39 cellular contexts compared by ENCODE assay signal in the genomic region with DNA sequence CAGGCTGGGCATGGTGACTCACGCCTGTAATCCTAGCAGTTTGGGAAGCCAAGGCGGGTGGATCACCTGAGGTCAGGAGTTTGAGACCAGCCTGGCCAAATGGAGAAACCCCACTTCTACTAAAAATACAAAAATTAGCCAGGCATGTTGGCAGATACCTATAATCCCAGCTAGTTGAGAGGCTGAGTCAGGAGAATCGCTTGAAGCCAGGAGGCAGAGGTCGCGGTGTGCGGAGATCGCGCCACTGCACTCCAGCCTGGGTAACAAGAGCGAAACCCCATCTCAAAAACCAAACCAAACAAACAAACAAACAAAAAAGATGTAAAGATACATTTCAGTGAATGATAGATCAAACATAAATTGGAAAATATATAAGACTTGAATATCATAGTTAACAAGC.
"Had no signal": no experiment of that assay in that cellular context is flagged by ENCODE, and none has a peak within 500 bp of the region (broad histone marks: within the 10 kb centered on the region; RNA-seq: fewer than 3 reads in every experiment).

No MANE protein-coding gene starts in this region.

- H3K4me1 ChIP-seq: adrenal gland, ascending aorta, body of pancreas, breast epithelium had no signal

- DNase-seq: activated effector memory CD4-positive, alpha-beta T cell treated with anti-CD3 and anti-CD28 coated beads, Interleukin-2, amount 50 U/mL, for 16 hours; activated effector memory CD4-positive, alpha-beta T cell treated with Interleukin-2 at 50 U/mL for 16 hours; activated gamma-delta T cell; activated gamma-delta T cell treated with Interleukin-2 at 50 U/mL for 16 hours; activated naive CD4-positive, alpha-beta T cell; activated naive CD4-positive, alpha-beta T cell treated with anti-CD3 and anti-CD28 coated beads for 36 hours; activated naive CD4-positive, alpha-beta T cell treated with anti-CD3 and anti-CD28 coated beads, Interleukin-2, amount 10 ng/mL, durations not matched to agents 7 days and 5 days; activated naive CD4-positive, alpha-beta T cell treated with anti-CD3 and anti-CD28 coated beads, Interleukin-2, amount 50 U/mL, for 16 hours; activated naive CD4-positive, alpha-beta T cell treated with Interleukin-2 at 50 U/mL for 16 hours; activated naive CD8-positive, alpha-beta T cell treated with anti-CD3 and anti-CD28 coated beads for 36 hours; activated naive CD8-positive, alpha-beta T cell treated with anti-CD3 and anti-CD28 coated beads, Interleukin-2, amount 10 ng/mL, durations not matched to agents 7 days and 5 days; activated naive CD8-positive, alpha-beta T cell treated with anti-CD3 and anti-CD28 coated beads, Interleukin-2, amount 50 U/mL, for 24 hours; activated T-cell treated with anti-CD3 and anti-CD28 coated beads for 4 hours; activated T-cell treated with anti-CD3 and anti-CD28 coated beads, Interleukin-2, amount 50 U/mL, for 1 hour; activated T-cell treated with anti-CD3 and anti-CD28 coated beads, Interleukin-2, amount 50 U/mL, for 24 hours; activated T-cell treated with anti-CD3 and anti-CD28 coated beads, Interleukin-2, amount 50 U/mL, for 4 hours; activated T-cell treated with anti-CD3 and anti-CD28 coated beads, Interleukin-2, amount 50 U/mL, for 48 hours; activated T-cell treated with anti-CD3 and anti-CD28 coated beads, Interleukin-2, amount 50 U/mL, for 72 hours; adrenal gland; amniotic stem cell; amygdala; anterior cingulate cortex; aorta; body of pancreas; brain microvascular endothelial cell; caudate nucleus; central memory CD4-positive, alpha-beta T cell; cerebellar nuclear complex had no signal

- H3K9me3 Mint-ChIP-seq: activated naive CD4-positive, alpha-beta T cell treated with anti-CD3 and anti-CD28 coated beads for 36 hours; activated naive CD4-positive, alpha-beta T cell treated with anti-CD3 and anti-CD28 coated beads, Interleukin-2, amount 10 ng/mL, durations not matched to agents 7 days and 5 days; activated naive CD4-positive, alpha-beta T cell treated with anti-CD3 and anti-CD28 coated beads, Interleukin-2, amount 50 U/mL, for 24 hours; activated naive CD4-positive, alpha-beta T cell treated with anti-CD3 and anti-CD28 coated beads, Interleukin-2, amount 50 U/mL, for 72 hours; activated naive CD8-positive, alpha-beta T cell treated with anti-CD3 and anti-CD28 coated beads for 36 hours; activated naive CD8-positive, alpha-beta T cell treated with anti-CD3 and anti-CD28 coated beads, Interleukin-2, amount 10 ng/mL, durations not matched to agents 7 days and 5 days; activated naive CD8-positive, alpha-beta T cell treated with anti-CD3 and anti-CD28 coated beads, Interleukin-2, amount 50 U/mL, for 24 hours; activated T-cell treated with anti-CD3 and anti-CD28 coated beads, Interleukin-2, amount 50 U/mL, for 24 hours; activated T-cell treated with anti-CD3 and anti-CD28 coated beads, Interleukin-2, amount 50 U/mL, for 4 hours; activated T-helper 1 cell treated with anti-CD3 and anti-CD28 coated beads, Interleukin-12 subunit alpha, Interleukin-12 subunit beta, Interleukin-2, Interleukin-4 antibody, amounts not matched to agents 30 ng/mL and 10 ng/mL and 1 ng/mL, durations not matched to agents 14 hours and 24 hours and 36 hours; activated T-helper 17 cell treated with anti-CD3 and anti-CD28 coated beads, Interleukin-2, amount 50 U/mL, for 72 hours; activated T-helper 2 cell treated with anti-CD3 and anti-CD28 coated beads, Interferon-gamma antibody, Interleukin-2, Interleukin-4, amounts not matched to agents 10 μg/mL and 5 μg/mL and 100 μg/mL, durations not matched to agents 14 hours and 24 hours and 36 hours; central memory CD8-positive, alpha-beta T cell had no signal

- H3K27ac ChIP-seq: adrenal gland, ascending aorta, body of pancreas, brain microvascular endothelial cell, breast epithelium, cardiac muscle cell had no signal

- H3K27me3 Mint-ChIP-seq: activated naive CD4-positive, alpha-beta T cell treated with anti-CD3 and anti-CD28 coated beads, Interleukin-2, amount 10 ng/mL, durations not matched to agents 7 days and 5 days; activated naive CD8-positive, alpha-beta T cell; activated naive CD8-positive, alpha-beta T cell treated with anti-CD3 and anti-CD28 coated beads for 36 hours; activated naive CD8-positive, alpha-beta T cell treated with anti-CD3 and anti-CD28 coated beads, Interleukin-2, amount 10 ng/mL, durations not matched to agents 7 days and 5 days; activated T-helper 17 cell treated with anti-CD3 and anti-CD28 coated beads, Interleukin-2, amount 50 U/mL, for 72 hours; central memory CD8-positive, alpha-beta T cell had no signal

- H3K36me3 Mint-ChIP-seq: activated naive CD4-positive, alpha-beta T cell treated with anti-CD3 and anti-CD28 coated beads, Interleukin-2, amount 10 ng/mL, durations not matched to agents 7 days and 5 days; activated naive CD4-positive, alpha-beta T cell treated with anti-CD3 and anti-CD28 coated beads, Interleukin-2, amount 50 U/mL, for 24 hours; activated naive CD4-positive, alpha-beta T cell treated with anti-CD3 and anti-CD28 coated beads, Interleukin-2, amount 50 U/mL, for 72 hours; activated naive CD8-positive, alpha-beta T cell; activated naive CD8-positive, alpha-beta T cell treated with anti-CD3 and anti-CD28 coated beads for 36 hours; activated naive CD8-positive, alpha-beta T cell treated with anti-CD3 and anti-CD28 coated beads, Interleukin-2, amount 10 ng/mL, durations not matched to agents 7 days and 5 days; brain had no signal

- ATAC-seq: activated naive CD4-positive, alpha-beta T cell treated with anti-CD3 and anti-CD28 coated beads, Interleukin-2, amount 50 U/mL, for 72 hours; activated naive CD8-positive, alpha-beta T cell treated with anti-CD3 and anti-CD28 coated beads, Interleukin-2, amount 50 U/mL, for 24 hours; activated T-cell treated with anti-CD3 and anti-CD28 coated beads, Interleukin-2, amount 50 U/mL, for 4 hours; activated T-cell treated with anti-CD3 and anti-CD28 coated beads, Interleukin-2, amount 50 U/mL, for 72 hours; activated T-helper 17 cell treated with anti-CD3 and anti-CD28 coated beads, Interleukin-2, amount 50 U/mL, for 72 hours; body of pancreas had no signal

- H3K27me3 ChIP-seq: adrenal gland, ascending aorta, body of pancreas, brain microvascular endothelial cell, breast epithelium, cardiac muscle cell had no signal

- H3K4me3 Mint-ChIP-seq: activated naive CD4-positive, alpha-beta T cell treated with anti-CD3 and anti-CD28 coated beads for 36 hours; activated naive CD4-positive, alpha-beta T cell treated with anti-CD3 and anti-CD28 coated beads, Interleukin-2, amount 10 ng/mL, durations not matched to agents 7 days and 5 days; activated naive CD4-positive, alpha-beta T cell treated with anti-CD3 and anti-CD28 coated beads, Interleukin-2, amount 50 U/mL, for 24 hours; activated naive CD8-positive, alpha-beta T cell; activated naive CD8-positive, alpha-beta T cell treated with anti-CD3 and anti-CD28 coated beads for 36 hours; activated naive CD8-positive, alpha-beta T cell treated with anti-CD3 and anti-CD28 coated beads, Interleukin-2, amount 10 ng/mL, durations not matched to agents 7 days and 5 days; activated naive CD8-positive, alpha-beta T cell treated with anti-CD3 and anti-CD28 coated beads, Interleukin-2, amount 50 U/mL, for 24 hours; activated T-cell treated with anti-CD3 and anti-CD28 coated beads, Interleukin-2, amount 50 U/mL, for 24 hours; activated T-cell treated with anti-CD3 and anti-CD28 coated beads, Interleukin-2, amount 50 U/mL, for 4 hours; activated T-cell treated with anti-CD3 and anti-CD28 coated beads, Interleukin-2, amount 50 U/mL, for 72 hours; activated T-helper 1 cell treated with anti-CD3 and anti-CD28 coated beads, Interleukin-12 subunit alpha, Interleukin-12 subunit beta, Interleukin-2, Interleukin-4 antibody, amounts not matched to agents 30 ng/mL and 10 ng/mL and 1 ng/mL, durations not matched to agents 14 hours and 24 hours and 36 hours; activated T-helper 17 cell treated with anti-CD3 and anti-CD28 coated beads, Interleukin-2, amount 50 U/mL, for 72 hours; brain; central memory CD8-positive, alpha-beta T cell had no signal

- H3K27ac Mint-ChIP-seq: activated naive CD4-positive, alpha-beta T cell treated with anti-CD3 and anti-CD28 coated beads for 36 hours; activated naive CD4-positive, alpha-beta T cell treated with anti-CD3 and anti-CD28 coated beads, Interleukin-2, amount 10 ng/mL, durations not matched to agents 7 days and 5 days; activated naive CD4-positive, alpha-beta T cell treated with anti-CD3 and anti-CD28 coated beads, Interleukin-2, amount 50 U/mL, for 24 hours; activated naive CD4-positive, alpha-beta T cell treated with anti-CD3 and anti-CD28 coated beads, Interleukin-2, amount 50 U/mL, for 72 hours; activated naive CD8-positive, alpha-beta T cell; activated naive CD8-positive, alpha-beta T cell treated with anti-CD3 and anti-CD28 coated beads for 36 hours; activated naive CD8-positive, alpha-beta T cell treated with anti-CD3 and anti-CD28 coated beads, Interleukin-2, amount 10 ng/mL, durations not matched to agents 7 days and 5 days; activated naive CD8-positive, alpha-beta T cell treated with anti-CD3 and anti-CD28 coated beads, Interleukin-2, amount 50 U/mL, for 24 hours; activated T-cell treated with anti-CD3 and anti-CD28 coated beads, Interleukin-2, amount 50 U/mL, for 24 hours; activated T-cell treated with anti-CD3 and anti-CD28 coated beads, Interleukin-2, amount 50 U/mL, for 72 hours; activated T-helper 1 cell treated with anti-CD3 and anti-CD28 coated beads, Interleukin-12 subunit alpha, Interleukin-12 subunit beta, Interleukin-2, Interleukin-4 antibody, amounts not matched to agents 30 ng/mL and 10 ng/mL and 1 ng/mL, durations not matched to agents 14 hours and 24 hours and 36 hours; activated T-helper 17 cell treated with anti-CD3 and anti-CD28 coated beads, Interleukin-2, amount 50 U/mL, for 72 hours; activated T-helper 2 cell treated with anti-CD3 and anti-CD28 coated beads, Interferon-gamma antibody, Interleukin-2, Interleukin-4, amounts not matched to agents 10 μg/mL and 5 μg/mL and 100 μg/mL, durations not matched to agents 14 hours and 24 hours and 36 hours; brain had no signal

- H3K36me3 ChIP-seq: adrenal gland, ascending aorta, brain microvascular endothelial cell, breast epithelium, cardiac muscle cell had no signal

- H3K4me1 Mint-ChIP-seq: activated naive CD4-positive, alpha-beta T cell treated with anti-CD3 and anti-CD28 coated beads, Interleukin-2, amount 10 ng/mL, durations not matched to agents 7 days and 5 days; activated naive CD4-positive, alpha-beta T cell treated with anti-CD3 and anti-CD28 coated beads, Interleukin-2, amount 50 U/mL, for 24 hours; activated naive CD8-positive, alpha-beta T cell treated with anti-CD3 and anti-CD28 coated beads for 36 hours; activated naive CD8-positive, alpha-beta T cell treated with anti-CD3 and anti-CD28 coated beads, Interleukin-2, amount 10 ng/mL, durations not matched to agents 7 days and 5 days; activated naive CD8-positive, alpha-beta T cell treated with anti-CD3 and anti-CD28 coated beads, Interleukin-2, amount 50 U/mL, for 24 hours; activated T-helper 17 cell treated with anti-CD3 and anti-CD28 coated beads, Interleukin-2, amount 50 U/mL, for 72 hours; central memory CD8-positive, alpha-beta T cell had no signal

- H3K9me3 ChIP-seq: adrenal gland, ascending aorta, body of pancreas, breast epithelium had no signal

- H3K4me3 ChIP-seq: adrenal gland, ascending aorta, body of pancreas, breast epithelium, cardiac muscle cell had no signal
